29 cellular contexts compared by ENCODE assay signal in genomic region chr3:69607466-69608035, GRCh38.
"Had no signal": no experiment of that assay in that cellular context is flagged by ENCODE, and none has a peak within 500 bp of the region (broad histone marks: within the 10 kb centered on the region; RNA-seq: fewer than 3 reads in every experiment).

No MANE protein-coding gene starts in this region.

- H3K27ac ChIP-seq: adrenal gland, body of pancreas, esophagus muscularis mucosa, foreskin keratinocyte, gastrocnemius medialis had no signal

- DNase-seq: activated CD4-positive, alpha-beta memory T cell treated with anti-CD3 and anti-CD28 coated beads for 36 hours; activated CD4-positive, alpha-beta T cell treated with anti-CD3 and anti-CD28 coated beads for 36 hours; activated CD4-positive, alpha-beta T cell treated with anti-CD3 and anti-CD28 coated beads, Interleukin-2, amount 10 ng/mL, durations not matched to agents 24 days and 14 days; activated CD4-positive, CD25-positive, alpha-beta regulatory T cell; activated CD4-positive, CD25-positive, alpha-beta regulatory T cell treated with anti-CD3 and anti-CD28 coated beads, Interleukin-2, amount 50 U/mL, for 72 hours; activated CD8-positive, alpha-beta memory T cell treated with anti-CD3 and anti-CD28 coated beads, Interleukin-2, amount 10 ng/mL, durations not matched to agents 7 days and 5 days; activated CD8-positive, alpha-beta memory T cell treated with anti-CD3 and anti-CD28 coated beads, Interleukin-2, amount 50 U/mL, for 4 hours; activated CD8-positive, alpha-beta T cell treated with anti-CD3 and anti-CD28 coated beads, Interleukin-2, amount 10 ng/mL, durations not matched to agents 7 days and 5 days; activated effector memory CD4-positive, alpha-beta T cell treated with anti-CD3 and anti-CD28 coated beads, Interleukin-2, amount 50 U/mL, for 16 hours; activated naive CD4-positive, alpha-beta T cell treated with anti-CD3 and anti-CD28 coated beads for 36 hours; activated naive CD8-positive, alpha-beta T cell treated with anti-CD3 and anti-CD28 coated beads for 36 hours; activated naive CD8-positive, alpha-beta T cell treated with anti-CD3 and anti-CD28 coated beads, Interleukin-2, amount 50 U/mL, for 24 hours; activated T-cell treated with anti-CD3 and anti-CD28 coated beads, Interleukin-2, amount 50 U/mL, for 1 hour; activated T-cell treated with anti-CD3 and anti-CD28 coated beads, Interleukin-2, amount 50 U/mL, for 48 hours; adrenal gland; amygdala; aorta; body of pancreas; caudate nucleus; cortex of kidney; dermis blood vessel endothelial cell; effector CD4-positive, alpha-beta T cell; effector memory CD8-positive, alpha-beta T cell; erythroblast; foreskin keratinocyte; gastrocnemius medialis; glutamatergic neuron; T-helper 2 cell had no signal

- H3K9me3 ChIP-seq: adrenal gland, body of pancreas, esophagus muscularis mucosa, gastrocnemius medialis had no signal

- ATAC-seq: activated CD4-positive, alpha-beta T cell treated with anti-CD3 and anti-CD28 coated beads for 36 hours; activated CD8-positive, alpha-beta memory T cell treated with anti-CD3 and anti-CD28 coated beads, Interleukin-2, amount 10 ng/mL, durations not matched to agents 7 days and 5 days; activated CD8-positive, alpha-beta T cell treated with anti-CD3 and anti-CD28 coated beads, Interleukin-2, amount 10 ng/mL, durations not matched to agents 7 days and 5 days; activated naive CD8-positive, alpha-beta T cell treated with anti-CD3 and anti-CD28 coated beads, Interleukin-2, amount 50 U/mL, for 24 hours; body of pancreas; effector memory CD8-positive, alpha-beta T cell; foreskin keratinocyte had no signal

- H3K36me3 ChIP-seq: adrenal gland, esophagus muscularis mucosa, gastrocnemius medialis had no signal

- H3K27me3 ChIP-seq: adrenal gland, body of pancreas, esophagus muscularis mucosa, gastrocnemius medialis had no signal

- H3K4me3 ChIP-seq: adrenal gland, body of pancreas, esophagus muscularis mucosa, gastrocnemius medialis had no signal

- H3K4me1 ChIP-seq: adrenal gland, body of pancreas, esophagus muscularis mucosa, foreskin keratinocyte, gastrocnemius medialis had no signal
